26 cellular contexts compared by ENCODE assay signal in genomic region chr4:187811586-187811985, GRCh38.
"Had no signal": no experiment of that assay in that cellular context is flagged by ENCODE, and none has a peak within 500 bp of the region (broad histone marks: within the 10 kb centered on the region; RNA-seq: fewer than 3 reads in every experiment).

No MANE protein-coding gene starts in this region.

- H3K4me1 Mint-ChIP-seq: activated CD4-positive, alpha-beta T cell treated with anti-CD3 and anti-CD28 coated beads, Interleukin-2, amount 10 ng/mL, durations not matched to agents 7 days and 5 days; activated naive CD4-positive, alpha-beta T cell treated with anti-CD3 and anti-CD28 coated beads, Interleukin-2, amount 50 U/mL, for 24 hours; activated naive CD8-positive, alpha-beta T cell treated with anti-CD3 and anti-CD28 coated beads, Interleukin-2, amount 50 U/mL, for 24 hours; central memory CD8-positive, alpha-beta T cell; endodermal cell; natural killer cell had no signal

- H3K9me3 Mint-ChIP-seq: endodermal cell had no signal

- H3K27me3 Mint-ChIP-seq: activated CD4-positive, alpha-beta T cell treated with anti-CD3 and anti-CD28 coated beads, Interleukin-2, amount 10 ng/mL, durations not matched to agents 7 days and 5 days; activated CD8-positive, alpha-beta T cell treated with anti-CD3 and anti-CD28 coated beads for 36 hours; activated naive CD4-positive, alpha-beta T cell treated with anti-CD3 and anti-CD28 coated beads, Interleukin-2, amount 50 U/mL, for 24 hours; activated naive CD8-positive, alpha-beta T cell treated with anti-CD3 and anti-CD28 coated beads, Interleukin-2, amount 50 U/mL, for 24 hours; central memory CD8-positive, alpha-beta T cell; dendritic cell treated with granulocyte-macrophage colony-stimulating factor and Interleukin-4, amounts not matched to agents 40 ng/mL and 50 ng/mL, for 4 days had no signal

- H3K4me3 ChIP-seq: left ventricle myocardium inferior, lung, ovary, psoas muscle, right atrium auricular region, spleen, tibial nerve had no signal

- H3K36me3 Mint-ChIP-seq: activated naive CD4-positive, alpha-beta T cell treated with anti-CD3 and anti-CD28 coated beads, Interleukin-2, amount 50 U/mL, for 24 hours; natural killer cell had no signal

- H3K4me1 ChIP-seq: left ventricle myocardium inferior, psoas muscle, right atrium auricular region, spleen, tibial nerve had no signal

- H3K27me3 ChIP-seq: neutrophil, ovary, right atrium auricular region, spleen, tibial nerve had no signal

- H3K27ac Mint-ChIP-seq: activated CD4-positive, alpha-beta T cell treated with anti-CD3 and anti-CD28 coated beads, Interleukin-2, amount 10 ng/mL, durations not matched to agents 7 days and 5 days; activated CD8-positive, alpha-beta T cell treated with anti-CD3 and anti-CD28 coated beads for 36 hours; activated naive CD4-positive, alpha-beta T cell treated with anti-CD3 and anti-CD28 coated beads, Interleukin-2, amount 50 U/mL, for 24 hours; activated naive CD8-positive, alpha-beta T cell treated with anti-CD3 and anti-CD28 coated beads, Interleukin-2, amount 50 U/mL, for 24 hours; activated T-helper 2 cell treated with anti-CD3 and anti-CD28 coated beads, Interferon-gamma antibody, Interleukin-2, Interleukin-4, amounts not matched to agents 10 μg/mL and 5 μg/mL and 100 μg/mL, durations not matched to agents 14 hours and 24 hours and 36 hours; dendritic cell treated with granulocyte-macrophage colony-stimulating factor and Interleukin-4, amounts not matched to agents 40 ng/mL and 50 ng/mL, for 4 days; endodermal cell; natural killer cell; T-helper 1 cell treated with Interleukin-12 subunit alpha and Interleukin-12 subunit beta and Interleukin-4 antibody, amounts not matched to agents 30 μg/mL and 1 μg/mL, for 36 hours had no signal

- H3K9me3 ChIP-seq: left ventricle myocardium inferior, neutrophil, ovary, psoas muscle, right atrium auricular region, tibial nerve had no signal

- H3K36me3 ChIP-seq: left ventricle myocardium inferior, neutrophil, ovary, right atrium auricular region, spleen, tibial nerve, WERI-Rb-1 had no signal

- DNase-seq: activated CD4-positive, alpha-beta T cell treated with anti-CD3 and anti-CD28 coated beads, Interleukin-2, amount 10 ng/mL, durations not matched to agents 7 days and 5 days; activated CD8-positive, alpha-beta T cell treated with anti-CD3 and anti-CD28 coated beads for 36 hours; activated naive CD8-positive, alpha-beta T cell treated with anti-CD3 and anti-CD28 coated beads, Interleukin-2, amount 50 U/mL, for 24 hours; activated T-cell treated with anti-CD3 and anti-CD28 coated beads, Interleukin-2, amount 50 U/mL, for 48 hours; endodermal cell; foreskin fibroblast; left ventricle myocardium inferior; mesendoderm; natural killer cell; ovary; psoas muscle; spleen; stimulated activated naive CD4-positive, alpha-beta T cell; T-helper 9 cell; WERI-Rb-1 had no signal

- H3K4me3 Mint-ChIP-seq: activated CD4-positive, alpha-beta T cell treated with anti-CD3 and anti-CD28 coated beads, Interleukin-2, amount 10 ng/mL, durations not matched to agents 7 days and 5 days; activated CD8-positive, alpha-beta T cell treated with anti-CD3 and anti-CD28 coated beads for 36 hours; activated naive CD4-positive, alpha-beta T cell treated with anti-CD3 and anti-CD28 coated beads, Interleukin-2, amount 50 U/mL, for 24 hours; activated naive CD8-positive, alpha-beta T cell treated with anti-CD3 and anti-CD28 coated beads, Interleukin-2, amount 50 U/mL, for 24 hours; central memory CD8-positive, alpha-beta T cell; dendritic cell treated with granulocyte-macrophage colony-stimulating factor and Interleukin-4, amounts not matched to agents 40 ng/mL and 50 ng/mL, for 4 days; endodermal cell; natural killer cell; T-helper 1 cell treated with Interleukin-12 subunit alpha and Interleukin-12 subunit beta and Interleukin-4 antibody, amounts not matched to agents 30 μg/mL and 1 μg/mL, for 36 hours had no signal

- H3K27ac ChIP-seq: left ventricle myocardium inferior, neutrophil, ovary, psoas muscle, right atrium auricular region, spleen, tibial nerve, WERI-Rb-1 had no signal

- ATAC-seq: activated CD4-positive, CD25-positive, alpha-beta regulatory T cell treated with anti-CD3 and anti-CD28 coated beads, Interleukin-2, amount 50 U/mL, for 24 hours; activated CD8-positive, alpha-beta T cell treated with anti-CD3 and anti-CD28 coated beads for 36 hours; activated naive CD8-positive, alpha-beta T cell treated with anti-CD3 and anti-CD28 coated beads, Interleukin-2, amount 50 U/mL, for 24 hours; esophagus mucosa; natural killer cell; psoas muscle had no signal
